ENCODE assay signal across 9 cellular contexts in genomic region chr1:146034976-146035469, GRCh38. TPM values are rescaled to one million over a fixed set of nuclear protein-coding genes. Genes with fewer than 3 reads are reported as not detected.
DNase-seq lines count a peak whose midpoint lies in the region; ATAC-seq, FAIRE-seq and TF ChIP-seq lines count a peak whose summit lies in the region.
"Had no signal": no experiment of that assay in that cellular context is flagged by ENCODE, and none has a peak within 500 bp of the region (broad histone marks: within the 10 kb centered on the region; RNA-seq: fewer than 3 reads in every experiment).

No MANE protein-coding gene starts in this region.

- peaks cover 0 to 3% (median 0%) of the 10 kb centered on the region in 7 donors for H3K9me3 Mint-ChIP-seq in CD14-positive monocyte
- H3K9me3 Mint-ChIP-seq in WTC11 = peaks cover 3% of the 10 kb centered on the region

- no peak overlapping the region for H3K9ac ChIP-seq in keratinocyte (ENCODE audit: control insufficient read depth, extremely low read depth, insufficient read depth, low read length)

- no peaks in the 10 kb centered on the region for H3K36me3 ChIP-seq in keratinocyte (ENCODE audit: control insufficient read depth in 2 of 2, extremely low read depth in 1 of 2, insufficient read depth in 2 of 2, low read length in 2 of 2)
- H3K36me3 ChIP-seq in urinary bladder (ENCODE audit: insufficient read depth) = no peaks in the 10 kb centered on the region

- H3K4me3 Mint-ChIP-seq in CD14-positive monocyte (peak overlapping the region; percentile 69 to 85), WTC11 (peak overlapping the region; percentile 100)

- POLR2A ChIA-PET in WTC11 (lab: Charles Lee) = interaction anchor here (0.6 to 6.0 kb wide), 4 partner anchors 15 to 56 kb away, joined by 3 to 62 read pairs (median 5); no protein-coding TSS in a partner anchor

- H3K79me2 ChIP-seq in keratinocyte (ENCODE audit: control insufficient read depth, insufficient read depth, low read length) = no peaks in the 10 kb centered on the region

- DNase-seq in CD14-positive monocyte (ENCODE audit: low spot score) (no peak), HuH-7 (ENCODE audit: low spot score) (peak; percentile 47), WTC11 (ENCODE audit: low spot score) (no peak), keratinocyte (ENCODE audit: low read depth, low spot score) (no peak), COLO829 (ENCODE audit: low spot score) (no peak), ecto neural progenitor cell (ENCODE audit: low spot score) (no peak)

- 31% methylated on average over 13 of the region's 13 CpGs for WGBS in urinary bladder

- H3K4me2 ChIP-seq in keratinocyte (ENCODE audit: control insufficient read depth, extremely low read depth, insufficient read depth, low read depth, low read length) = peak overlapping the region; percentile 45

- H3K27me3 Mint-ChIP-seq in CD14-positive monocyte (ENCODE audit: low read depth in 3 of 3) (peaks cover 13 to 32% (median 15%) of the 10 kb centered on the region in 3 donors), WTC11 (ENCODE audit: low read depth) (peaks cover 6% of the 10 kb centered on the region; the same call in 1 of the 2 replicates)

- intact Hi-C loops in CD14-positive monocyte (cut with micrococcal nuclease) = no loop called here

- TF ChIP-seq CTCF in CD14-positive monocyte (IDR thresholded peaks at IDR 0.05) (no peak), WTC11 (IDR thresholded peaks at IDR 0.05) (no peak), keratinocyte (optimal IDR thresholded peaks at IDR 0.05 in 1 of 3, IDR thresholded peaks at IDR 0.05 in 1 of 3, conservative IDR thresholded peaks at IDR 0.05 in 1 of 3; ENCODE audit: extremely low read depth in 1 of 3, insufficient read depth in 2 of 3, low read length in 3 of 3) (no peak)

- H3K9me1 ChIP-seq in keratinocyte (ENCODE audit: control insufficient read depth, extremely low read depth, insufficient read depth, low read length) = no peaks in the 10 kb centered on the region

- peaks cover 0 to under 1% of the 10 kb centered on the region in 2 donors for H3K36me3 Mint-ChIP-seq in CD14-positive monocyte
- H3K36me3 Mint-ChIP-seq in WTC11 = no peaks in the 10 kb centered on the region

- ATAC-seq in WTC11 (peak; percentile 2; the same call in 1 of the 2 replicates), HG02981 (IDR thresholded peaks at IDR 0.05; ENCODE audit: unreplicated experiment) (no peak)

- H3K9me3 ChIP-seq in keratinocyte (ENCODE audit: control insufficient read depth, low read depth, low read length) = no peaks in the 10 kb centered on the region

- H3K4me1 Mint-ChIP-seq in CD14-positive monocyte (peaks cover 50% of the 10 kb centered on the region), WTC11 (peaks cover 10% of the 10 kb centered on the region)

- H3K4me1 ChIP-seq in keratinocyte (ENCODE audit: control insufficient read depth, extremely low read depth, insufficient read depth, low read length) (peaks cover 4% of the 10 kb centered on the region), urinary bladder (ENCODE audit: insufficient read depth) (no peaks in the 10 kb centered on the region)

- no peaks in the 10 kb centered on the region for H3K27me3 ChIP-seq in keratinocyte (ENCODE audit: control insufficient read depth, extremely low read depth, insufficient read depth, low read length)

- H4K20me1 ChIP-seq in keratinocyte (ENCODE audit: control insufficient read depth, extremely low read depth, insufficient read depth, low read length) = no peaks in the 10 kb centered on the region

- H3K27ac ChIP-seq in keratinocyte (ENCODE audit: control insufficient read depth, insufficient read depth, low read length) = no peak overlapping the region
- no peak overlapping the region for H3K27ac ChIP-seq in urinary bladder (ENCODE audit: low read depth)

- H3K27ac Mint-ChIP-seq in CD14-positive monocyte = peak overlapping the region in 2 of 7 donors; percentile 18 to 60
- H3K27ac Mint-ChIP-seq in WTC11 = peak overlapping the region; percentile 93

- dilution Hi-C loops in keratinocyte (cut with MboI; ENCODE audit: extremely low pct_ligation_motif_present, low sequenced_read_pairs) = no loop called here

- peak overlapping the region in 1 of 3 experiments; percentile 40 for H3K4me3 ChIP-seq in keratinocyte (ENCODE audit: control insufficient read depth in 2 of 3, extremely low read depth in 1 of 3, insufficient read depth in 2 of 3, low read depth in 1 of 3, low read length in 3 of 3)
- peak overlapping the region; percentile 22 for H3K4me3 ChIP-seq in urinary bladder (ENCODE audit: low read depth, low read length)

- FAIRE-seq in keratinocyte (lab: Jason Lieb, UNC) = no peak

- CTCF ChIA-PET in WTC11 (lab: Charles Lee) = interaction anchor here (0.6 to 5.3 kb wide), 11 partner anchors 12 to 297 kb away, joined by 3 to 25 read pairs (median 5); partner anchors contain the start of genes ITGA10, NUDT17 and PIAS3

- H2AFZ ChIP-seq in keratinocyte (ENCODE audit: control insufficient read depth, low read length) = peak overlapping the region; percentile 43

TF ChIP-seq in WTC11, 78 proteins besides CTCF, POLR2A, EP300 and RAD21:
- TF ChIP-seq RELA (CRISPR knock-in tag; IDR thresholded peaks at IDR 0.05; ENCODE audit: borderline replicate concordance) (no peak), USF2 (CRISPR knock-in tag; IDR thresholded peaks at IDR 0.05) (peak; percentile 58), GRHL2 (CRISPR knock-in tag; IDR thresholded peaks at IDR 0.05; ENCODE audit: insufficient replicate concordance, severe bottlenecking) (no peak), USF1 (CRISPR knock-in tag; IDR thresholded peaks at IDR 0.05) (peak; percentile 43; the same call in 1 of the 2 replicates)

RNA-seq across cellular contexts. Expression of gene HJV, which starts 13.5 kb away (rescaled TPM):
- polyA plus RNA-seq in CD14-positive monocyte (not detected), keratinocyte (0.04 TPM in 1 of 3 replicates, not detected in the others), urinary bladder (0.11 TPM)
- total RNA-seq in WTC11 (2021) (0.23 to 0.50 TPM (median 0.31 TPM) in 3 replicates), urinary bladder (9.4 TPM)
- not detected for polyA plus RNA-seq in keratinocyte (2011; ENCODE audit: low read depth)
- not detected in 2 replicates for polyA plus RNA-seq in keratinocyte (2011; cell fraction: cytosol; rRNA removed)
- not detected in 2 replicates for polyA plus RNA-seq in keratinocyte (2011; cell fraction: nucleus; rRNA removed)
- not detected in 2 replicates for polyA plus RNA-seq in keratinocyte (2012; ENCODE audit: low replicate concordance)
- polyA minus RNA-seq in keratinocyte = not detected in 3 replicates
- not detected for polyA minus RNA-seq in keratinocyte (2011; cell fraction: cytosol; rRNA and poly(A)+ RNA removed)
- polyA minus RNA-seq in keratinocyte (2011; cell fraction: nucleus; rRNA and poly(A)+ RNA removed) = not detected in 2 replicates
- total RNA-seq: HT1080 had no signal

RNA-seq across cellular contexts. Expression of gene TXNIP, which starts 38.6 kb away (rescaled TPM):
- polyA plus RNA-seq in CD14-positive monocyte (100 to 1,000 TPM; 640 to 844 TPM), keratinocyte (89.7 to 165 TPM (median 159 TPM) in 3 replicates), urinary bladder (1,029 TPM)
- total RNA-seq in WTC11 (2021) (56.7 to 76.8 TPM (median 73.8 TPM) in 3 replicates), urinary bladder (920 TPM)
- 41.9 TPM for polyA plus RNA-seq in keratinocyte (2011; ENCODE audit: low read depth)
- 55.4 and 104 TPM in 2 replicates for polyA plus RNA-seq in keratinocyte (2011; cell fraction: cytosol; rRNA removed)
- polyA plus RNA-seq in keratinocyte (2011; cell fraction: nucleus; rRNA removed) = 156 and 196 TPM in 2 replicates
- polyA plus RNA-seq in keratinocyte (2012; ENCODE audit: low replicate concordance) = 39.4 and 112 TPM in 2 replicates
- 115 to 413 TPM (median 186 TPM) in 3 replicates for polyA minus RNA-seq in keratinocyte
- 82.9 TPM for polyA minus RNA-seq in keratinocyte (2011; cell fraction: cytosol; rRNA and poly(A)+ RNA removed)
- 106 and 162 TPM in 2 replicates for polyA minus RNA-seq in keratinocyte (2011; cell fraction: nucleus; rRNA and poly(A)+ RNA removed)
